ENCODE assay signal across 1 cellular context in the genomic region with DNA sequence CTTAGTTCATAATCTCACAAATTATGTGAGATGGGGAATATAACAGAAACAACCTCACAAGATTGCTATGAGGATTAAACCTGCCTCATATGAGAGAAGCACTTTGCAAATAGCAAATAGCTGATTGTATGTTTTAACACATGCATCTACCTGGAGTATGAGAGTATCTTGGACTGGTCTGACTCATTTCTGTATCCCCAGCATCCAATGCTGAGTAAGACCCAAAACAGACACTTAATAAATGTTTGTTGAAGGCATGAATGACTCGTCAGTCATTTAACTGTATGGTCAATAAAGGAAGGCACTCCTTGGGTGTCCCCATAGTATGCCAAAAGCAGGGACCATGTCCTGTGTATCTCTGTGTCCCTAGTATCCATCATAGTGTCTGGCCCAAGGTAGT.
TF ChIP-seq lines count a peak whose summit lies in the region.

No MANE protein-coding gene starts in this region.

TF ChIP-seq in GM23338, 12 proteins besides CTCF, POLR2A, EP300 and RAD21 (continued from another document):
- no peak for TF ChIP-seq POLR2AphosphoS5 (IDR thresholded peaks at IDR 0.05; ENCODE audit: low read depth)
